In the genomic region with DNA sequence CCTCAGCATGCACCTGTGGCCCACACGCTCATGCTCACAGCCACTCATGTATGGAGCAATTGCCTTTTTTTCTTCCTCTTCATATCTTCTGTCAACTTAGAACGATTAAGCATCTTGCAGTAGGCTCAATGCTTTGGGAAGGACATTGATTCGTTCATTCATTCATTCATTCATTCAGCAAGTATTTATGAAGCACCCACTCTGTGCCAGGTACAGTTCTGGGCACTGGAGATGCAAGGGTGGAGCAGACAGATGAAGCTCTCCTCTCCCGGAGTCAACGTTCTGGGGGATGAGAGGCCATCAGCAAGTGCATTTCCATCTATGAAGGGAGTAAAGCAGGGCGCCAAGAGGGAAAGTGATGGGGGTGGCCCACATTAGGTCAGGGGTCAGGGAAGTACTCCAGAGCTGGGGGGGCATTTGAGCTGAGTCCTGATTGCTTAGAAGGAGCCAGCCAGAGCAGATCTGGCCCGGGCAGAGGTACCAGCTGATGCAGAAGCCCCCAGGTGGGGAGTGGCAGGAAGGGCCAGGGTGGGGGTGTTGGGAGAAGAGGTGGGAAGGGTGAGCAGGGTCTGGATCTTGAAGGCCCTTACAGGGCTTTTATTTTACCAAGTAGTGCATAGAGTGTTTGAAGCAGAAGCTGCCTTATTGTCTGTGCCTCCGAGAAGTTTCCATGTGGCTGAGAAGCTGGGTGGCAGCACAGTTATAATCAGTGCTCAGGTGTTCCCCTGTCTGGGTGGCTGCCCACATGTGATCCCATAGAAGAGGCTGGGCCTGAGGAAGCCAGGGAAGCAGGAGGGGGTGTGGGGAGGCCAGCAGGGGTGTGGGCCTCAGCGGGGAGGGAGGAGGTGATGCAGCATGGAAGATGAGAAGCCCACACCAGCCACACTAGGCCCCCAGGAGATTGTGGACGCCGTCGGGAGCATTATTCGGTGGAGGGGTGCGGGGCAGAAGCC, we compare ENCODE assay signal across 10 cellular contexts. TPM values are rescaled to one million over a fixed set of nuclear protein-coding genes. Genes with fewer than 3 reads are reported as not detected.
DNase-seq lines count a peak whose midpoint lies in the region; ATAC-seq, FAIRE-seq and TF ChIP-seq lines count a peak whose summit lies in the region.
"Had no signal": no experiment of that assay in that cellular context is flagged by ENCODE, and none has a peak within 500 bp of the region (broad histone marks: within the 10 kb centered on the region; RNA-seq: fewer than 3 reads in every experiment).

No MANE protein-coding gene starts in this region.

- POLR2A ChIA-PET in MCF 10A (lab: Yijun Ruan, JAX) (interaction anchor here (0.6 to 3.1 kb wide), 6 partner anchors 9 to 94 kb away, joined by 3 to 28 read pairs (median 3); no protein-coding TSS in a partner anchor), H1 (lab: Charles Lee; ENCODE audit: partially characterized antibody) (no interaction called here)

- no peak overlapping the region for H3K4me2 ChIP-seq in mammary epithelial cell (ENCODE audit: insufficient read depth, low read depth, low read length)
- H3K4me2 ChIP-seq in H1 (ENCODE audit: insufficient read depth in 1 of 2, low read depth in 2 of 2, low read length in 2 of 2), result no peak overlapping the region
- no peak overlapping the region for H3K4me2 ChIP-seq in osteoblast (ENCODE audit: insufficient read depth, low read length)

- no peak overlapping the region for H3K23ac ChIP-seq in H1 (ENCODE audit: insufficient read length)

- H3K14ac ChIP-seq in H1 (ENCODE audit: insufficient read length), result no peak overlapping the region

- H3K4me3 Mint-ChIP-seq in MCF 10A (ENCODE audit: unreplicated experiment), result no peak overlapping the region

- H2BK120ac ChIP-seq in H1 (replicated peaks; ENCODE audit: low read depth, low read length), result no peak overlapping the region

- H2BK20ac ChIP-seq in H1 (ENCODE audit: low read length), result no peak overlapping the region

- H3K4ac ChIP-seq in H1 (replicated peaks; ENCODE audit: insufficient read length, low read depth, low read length), result no peak overlapping the region

- H3K9me3 Mint-ChIP-seq in MCF 10A (ENCODE audit: unreplicated experiment), result no peaks in the 10 kb centered on the region

- DNase-seq in MCF 10A (ENCODE audit: unreplicated experiment) (no peak), mammary epithelial cell (no peak), H1 (ENCODE audit: low read depth in 1 of 2, low spot score in 2 of 2) (no peak), osteoblast (ENCODE audit: insufficient read length, low spot score, missing footprints) (peak; percentile 39), upper lobe of left lung (no peak), GM13976 (ENCODE audit: low spot score) (no peak)
- DNase-seq in activated effector memory CD4-positive, alpha-beta T cell treated with anti-CD3 and anti-CD28 coated beads, Interleukin-2, amount 50 U/mL, for 16 hours, result no peak
- DNase-seq: NCI-H2227 treated with DMSO at 0.1 percent for 48 hours; stimulated activated naive CD4-positive, alpha-beta T cell had no signal

- no peak overlapping the region for H3K56ac ChIP-seq in H1 (replicated peaks; ENCODE audit: insufficient read length, low read depth, low read length)

- ATAC-seq in upper lobe of left lung (ENCODE audit: low FRiP score in 2 of 2), result no peak
- no peak for ATAC-seq in GM21723 (IDR thresholded peaks at IDR 0.05; ENCODE audit: unreplicated experiment)

- in situ Hi-C loops in mammary epithelial cell (cut with MboI; ENCODE audit: low sequenced_read_pairs in 2 of 2) (no loop called here), GM13976 (cut with MboI; ENCODE audit: low sequenced_read_pairs, unreplicated experiment) (no loop called here)

- no peak for TF ChIP-seq RAD21 in H1 (IDR thresholded peaks at IDR 0.05 in 1 of 2, conservative IDR thresholded peaks at IDR 0.05 in 1 of 2; ENCODE audit: low read depth in 2 of 2, low read length in 2 of 2)

- H3K9ac ChIP-seq in mammary epithelial cell (ENCODE audit: insufficient read depth, low read length) (no peak overlapping the region), H1 (replicated peaks in 1 of 4; ENCODE audit: extremely low read depth in 1 of 4, low read depth in 3 of 4, low read length in 3 of 4) (no peak overlapping the region)

- H3K4me1 ChIP-seq in mammary epithelial cell (ENCODE audit: insufficient read depth, low read length) (peaks cover 45% of the 10 kb centered on the region), H1 (replicated peaks in 1 of 4; ENCODE audit: control insufficient read depth in 3 of 4, insufficient read depth in 4 of 4, low read length in 3 of 4) (peaks cover 0 to 8% (median 1%) of the 10 kb centered on the region in 4 experiments; a peak in 3 of 7 replicates), osteoblast (ENCODE audit: insufficient read depth, low read length) (peaks cover 28% of the 10 kb centered on the region), upper lobe of left lung (peaks cover 20 to 56% (median 49%) of the 10 kb centered on the region in 4 donors)

- no peak overlapping the region for H2BK12ac ChIP-seq in H1 (ENCODE audit: low read depth, low read length)

- peak overlapping the region; percentile 44 for H4K91ac ChIP-seq in H1 (replicated peaks; ENCODE audit: insufficient read length, low read length)

- no peaks in the 10 kb centered on the region for H3K9me3 ChIP-seq in mammary epithelial cell (replicated peaks; ENCODE audit: insufficient read depth, low read length)
- no peaks in the 10 kb centered on the region for H3K9me3 ChIP-seq in H1 (ENCODE audit: insufficient read depth in 2 of 2, low read depth in 1 of 2, low read length in 1 of 2)
- no peaks in the 10 kb centered on the region for H3K9me3 ChIP-seq in osteoblast (ENCODE audit: low read depth, low read length)
- no peaks in the 10 kb centered on the region for H3K9me3 ChIP-seq in upper lobe of left lung

- H3K27ac Mint-ChIP-seq in MCF 10A (ENCODE audit: low read depth, unreplicated experiment), result peak overlapping the region; percentile 82

- no peaks in the 10 kb centered on the region for H3K23me2 ChIP-seq in H1 (ENCODE audit: low read depth, low read length)

- dilution Hi-C loops in mammary epithelial cell (cut with HindIII; ENCODE audit: low sequenced_read_pairs), result no loop called here

- no peak overlapping the region for H2BK15ac ChIP-seq in H1 (ENCODE audit: low read length)

- peaks cover 88% of the 10 kb centered on the region for H3K79me2 ChIP-seq in mammary epithelial cell (ENCODE audit: insufficient read depth, low read length)
- no peaks in the 10 kb centered on the region for H3K79me2 ChIP-seq in H1 (ENCODE audit: control insufficient read depth in 1 of 2, insufficient read depth in 2 of 2, low read length in 2 of 2)
- peaks cover 96% of the 10 kb centered on the region for H3K79me2 ChIP-seq in osteoblast (ENCODE audit: insufficient read depth, low read length)

- BruUV-seq in MCF 10A (replicated peaks; lab: Mats Ljungman, UMichigan), result no TSS peak
- no TSS peak for BruUV-seq in mammary epithelial cell (replicated peaks; lab: Mats Ljungman, UMichigan)

- H3K27ac ChIP-seq in mammary epithelial cell (ENCODE audit: insufficient read depth, low read depth, low read length), result no peak overlapping the region
- no peak overlapping the region for H3K27ac ChIP-seq in H1 (ENCODE audit: low read depth, low read length)
- no peak overlapping the region for H3K27ac ChIP-seq in osteoblast (ENCODE audit: low read depth, low read length)
- peak overlapping the region in 3 of 4 donors; percentile 64 to 83 (median 76) for H3K27ac ChIP-seq in upper lobe of left lung

- no peaks in the 10 kb centered on the region for H3K27me3 Mint-ChIP-seq in MCF 10A (ENCODE audit: insufficient read depth, unreplicated experiment)

- WGBS in mammary epithelial cell (ENCODE audit: low coverage, missing lambda C conversion rate), result 66% methylated on average over 4 of the region's 14 CpGs
- 85% methylated on average over 14 of the region's 14 CpGs; no CpG with 5 or more reads in 1 of the 2 experiments for WGBS in H1 (ENCODE audit: extremely low coverage in 1 of 2, insufficient coverage in 1 of 2, insufficient read length in 1 of 2, insufficient replicate concordance in 2 of 2, low coverage in 1 of 2, low lambda C conversion rate in 2 of 2, missing lambda C conversion rate in 1 of 2), 2 experiments
- 77 to 83% methylated on average over 14 of the region's 14 CpGs for WGBS in upper lobe of left lung, 2 donors

- no peak overlapping the region for H2AK5ac ChIP-seq in H1 (ENCODE audit: low read depth, low read length)

- peak overlapping the region; percentile 66; the same call in 1 of the 2 replicates for H2BK5ac ChIP-seq in H1 (ENCODE audit: low read depth, low read length)

- H4K8ac ChIP-seq in H1 (ENCODE audit: extremely low read depth, insufficient read depth, low read length), result no peak overlapping the region; the same call in 1 of the 2 replicates

- peaks cover 44% of the 10 kb centered on the region for H3K4me1 Mint-ChIP-seq in MCF 10A (ENCODE audit: insufficient read depth, unreplicated experiment)

- no peaks in the 10 kb centered on the region for H3K79me1 ChIP-seq in H1 (ENCODE audit: low read depth, low read length)

- FAIRE-seq in H1 (lab: Jason Lieb, UNC), result no peak

- H3K36me3 Mint-ChIP-seq in MCF 10A (ENCODE audit: insufficient read depth, unreplicated experiment), result peaks cover 5% of the 10 kb centered on the region

- H2AFZ ChIP-seq in mammary epithelial cell (ENCODE audit: low read depth, low read length) (no peak overlapping the region), H1 (ENCODE audit: low read length) (no peak overlapping the region), osteoblast (ENCODE audit: low read length) (no peak overlapping the region)

- TF ChIP-seq CTCF in MCF 10A (IDR thresholded peaks at IDR 0.05; ENCODE audit: unreplicated experiment), result no peak
- no peak for TF ChIP-seq CTCF in mammary epithelial cell (conservative IDR thresholded peaks at IDR 0.05 in 1 of 2, IDR thresholded peaks at IDR 0.05 in 1 of 2; ENCODE audit: extremely low read depth in 1 of 2, insufficient read depth in 1 of 2, low read depth in 1 of 2, low read length in 2 of 2)
- no peak for TF ChIP-seq CTCF in H1 (IDR thresholded peaks at IDR 0.05; ENCODE audit: control extremely low read depth in 1 of 3, insufficient read depth in 1 of 3, low read depth in 1 of 3, low read length in 3 of 3)
- TF ChIP-seq CTCF in osteoblast (IDR thresholded peaks at IDR 0.05; ENCODE audit: extremely low read depth, low read depth, low read length), result no peak
- TF ChIP-seq CTCF in upper lobe of left lung (IDR thresholded peaks at IDR 0.05), result no peak
- no peak for TF ChIP-seq CTCF in GM13976 (IDR thresholded peaks at IDR 0.05; ENCODE audit: borderline replicate concordance, control extremely low read depth, extremely low read depth, insufficient read depth, missing control alignments)

- no peaks in the 10 kb centered on the region for H4K20me1 ChIP-seq in mammary epithelial cell (ENCODE audit: insufficient read depth, low read length)
- H4K20me1 ChIP-seq in H1 (replicated peaks in 1 of 2; ENCODE audit: control insufficient read depth in 1 of 2, insufficient read depth in 2 of 2, low read length in 2 of 2), result peaks cover 0 to 2% of the 10 kb centered on the region in 2 experiments
- H4K20me1 ChIP-seq in osteoblast (ENCODE audit: insufficient read depth, low read length), result peaks cover 66% of the 10 kb centered on the region

- H3K18ac ChIP-seq in H1 (ENCODE audit: extremely low read depth, low read length), result peak overlapping the region; percentile 60; the same call in 1 of the 2 replicates

- H3K36me3 ChIP-seq in mammary epithelial cell (ENCODE audit: insufficient read depth, low read length) (peaks cover 8% of the 10 kb centered on the region), H1 (ENCODE audit: control insufficient read depth in 2 of 4, insufficient read depth in 4 of 4, low read length in 3 of 4) (no peaks in the 10 kb centered on the region), osteoblast (ENCODE audit: insufficient read depth, low read length) (no peaks in the 10 kb centered on the region), upper lobe of left lung (no peaks in the 10 kb centered on the region)

- H3K4me3 ChIP-seq in mammary epithelial cell (replicated peaks in 1 of 3; ENCODE audit: insufficient read depth in 1 of 3, low read depth in 2 of 3, low read length in 3 of 3), result no peak overlapping the region
- no peak overlapping the region for H3K4me3 ChIP-seq in H1 (ENCODE audit: extremely low read depth in 1 of 4, insufficient read depth in 2 of 4, low read depth in 3 of 4, low read length in 4 of 4)
- no peak overlapping the region for H3K4me3 ChIP-seq in osteoblast (ENCODE audit: insufficient read depth, low read length)
- H3K4me3 ChIP-seq in upper lobe of left lung, result no peak overlapping the region

- intact Hi-C loops in MCF 10A (cut with micrococcal nuclease), result no loop called here
- intact Hi-C loops in mammary epithelial cell (cut with micrococcal nuclease), result no loop called here

- CTCF ChIA-PET in MCF 10A (lab: Yijun Ruan, JAX), result interaction anchor here (0.7 to 2.5 kb wide), 3 partner anchors 10 to 1551 kb away, joined by 3 to 6 read pairs (median 5); no protein-coding TSS in a partner anchor
- CTCF ChIA-PET in mammary epithelial cell (lab: Charles Lee; ENCODE audit: low non-redundant PET), result no interaction called here
- CTCF ChIA-PET in H1 (lab: Charles Lee; ENCODE audit: partially characterized antibody), result interaction anchor here (0.7 to 2.7 kb wide), 5 partner anchors 22 to 47 kb away, joined by 3 to 11 read pairs (median 5); no protein-coding TSS in a partner anchor

- no peaks in the 10 kb centered on the region for H3K27me3 ChIP-seq in mammary epithelial cell (ENCODE audit: insufficient read depth, low read length)
- H3K27me3 ChIP-seq in H1 (replicated peaks in 1 of 4; ENCODE audit: control insufficient read depth in 3 of 4, extremely low read depth in 1 of 4, insufficient read depth in 3 of 4, low read length in 3 of 4), result no peaks in the 10 kb centered on the region
- no peaks in the 10 kb centered on the region for H3K27me3 ChIP-seq in osteoblast (ENCODE audit: insufficient read depth, low read length)
- no peaks in the 10 kb centered on the region for H3K27me3 ChIP-seq in upper lobe of left lung

- no peak for TF ChIP-seq EP300 in H1 (IDR thresholded peaks at IDR 0.05; ENCODE audit: borderline replicate concordance in 1 of 2, low read depth in 2 of 2, low read length in 2 of 2)
- TF ChIP-seq EP300 in upper lobe of left lung (IDR thresholded peaks at IDR 0.05), result no peak

- no peak overlapping the region for H4K5ac ChIP-seq in H1 (ENCODE audit: insufficient read length, low read depth, low read length)

- TF ChIP-seq POLR2A in H1 (IDR thresholded peaks at IDR 0.05; ENCODE audit: control extremely low read depth in 1 of 2, low read depth in 2 of 2, low read length in 2 of 2) (no peak), upper lobe of left lung (IDR thresholded peaks at IDR 0.05) (no peak)

RNA-seq across cellular contexts. Expression of gene CHST3, which starts 36.2 kb away (rescaled TPM):
- total RNA-seq in MCF 10A (2022) (28.7 and 29.3 TPM in 2 replicates), mammary epithelial cell (10 to 100 TPM; 32.4 to 85.0 TPM), osteoblast (39.5 and 43.1 TPM in 2 replicates), upper lobe of left lung (10 to 100 TPM in 2 of 6 donors, 1 to 10 TPM in 4; 5.4 to 15.0 (median 8.4) TPM)
- polyA plus RNA-seq in mammary epithelial cell (18.1 TPM), H1 (2011; rRNA removed) (2.0 and 2.4 TPM in 2 replicates)
- 35.7 TPM for polyA minus RNA-seq in mammary epithelial cell
- 5.7 and 5.8 TPM in 2 replicates for total RNA-seq in H1 (2021; fragmentation: NEBNext Ultra II Directional; extraction: Animal tissue kit (Norgen Biotek cat#: 25700))
- polyA plus RNA-seq in H1 (2011; cell fraction: cytosol; rRNA removed), result 2.0 TPM
- polyA plus RNA-seq in H1 (2011; cell fraction: nucleus; rRNA removed), result 2.8 TPM
- 2.5 to 3.3 TPM (median 2.9 TPM) in 4 replicates for polyA plus RNA-seq in H1 (2012, experiment 1 of 2)
- 2.1 TPM for polyA plus RNA-seq in H1 (2012, experiment 2 of 2)
- 3.7 TPM for polyA plus RNA-seq in H1 (2013, experiment 1 of 2)
- 4.5 TPM for polyA plus RNA-seq in H1 (2013, experiment 2 of 2)
- 3.9 and 5.0 TPM in 2 replicates for polyA minus RNA-seq in H1 (2011; rRNA and poly(A)+ RNA removed)
- polyA minus RNA-seq in H1 (2011; cell fraction: cytosol; rRNA and poly(A)+ RNA removed), result 3.6 TPM
- 4.4 TPM for polyA minus RNA-seq in H1 (2011; cell fraction: nucleus; rRNA and poly(A)+ RNA removed)

Comparison
In these comparisons a context has a peak if more than half of its experiments do, and no peak if none do; other contexts are left out.
1. H3K27ac ChIP-seq: peak in upper lobe of left lung (3 of 4); none in mammary epithelial cell (single experiment), H1 (single experiment) and osteoblast (single experiment).